27 cellular contexts compared by ENCODE assay signal in the genomic region with DNA sequence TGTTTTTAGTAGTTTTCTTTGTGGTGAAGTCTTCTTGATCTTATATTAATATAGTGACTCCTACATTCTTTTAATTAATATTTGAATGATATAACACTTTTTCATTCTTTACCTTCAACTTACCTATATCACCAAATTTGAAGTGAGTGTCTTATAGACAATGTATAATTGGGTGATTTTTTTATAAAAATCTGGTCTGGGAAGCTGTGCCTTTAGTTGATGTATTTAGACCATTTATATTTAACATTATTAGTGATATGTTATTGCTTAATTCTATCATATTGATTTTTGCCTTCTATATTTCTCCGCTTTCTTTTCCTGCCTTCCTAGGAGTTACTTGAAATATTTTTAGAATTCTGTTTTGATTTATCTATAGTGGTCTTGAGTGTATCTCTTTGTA.
"Had no signal": no experiment of that assay in that cellular context is flagged by ENCODE, and none has a peak within 500 bp of the region (broad histone marks: within the 10 kb centered on the region; RNA-seq: fewer than 3 reads in every experiment).

No MANE protein-coding gene starts in this region.

- H3K4me1 ChIP-seq: colonic mucosa, esophagus squamous epithelium, foreskin keratinocyte, gastroesophageal sphincter had no signal

- H3K79me2 ChIP-seq: hepatocyte had no signal

- H3K27ac ChIP-seq: colonic mucosa, coronary artery, dorsolateral prefrontal cortex, epithelial cell of prostate, esophagus muscularis mucosa, esophagus squamous epithelium, foreskin keratinocyte, gastrocnemius medialis, gastroesophageal sphincter, heart left ventricle, heart right ventricle, hepatocyte had no signal

- H3K4me2 ChIP-seq: hepatocyte had no signal

- H3K36me3 ChIP-seq: colonic mucosa, esophagus squamous epithelium, gastroesophageal sphincter had no signal

- DNase-seq: colonic mucosa; cortex of kidney; dermis blood vessel endothelial cell; dorsolateral prefrontal cortex; effector CD8-positive, alpha-beta T cell; effector memory CD4-positive, alpha-beta T cell; effector memory CD8-positive, alpha-beta T cell; endodermal cell; erythroblast; esophagus squamous epithelium; foreskin fibroblast; foreskin keratinocyte; foreskin melanocyte; gastrocnemius medialis; glutamatergic neuron; head of caudate nucleus; heart left ventricle; heart right ventricle had no signal

- FAIRE-seq: colon, endothelial cell of umbilical vein, frontal cortex had no signal

- H3K27me3 ChIP-seq: colonic mucosa, dorsolateral prefrontal cortex, esophagus muscularis mucosa, esophagus squamous epithelium, foreskin keratinocyte, gastrocnemius medialis, gastroesophageal sphincter, heart left ventricle, heart right ventricle, hepatocyte had no signal

- H3K9me3 ChIP-seq: colonic mucosa, esophagus muscularis mucosa, esophagus squamous epithelium, gastrocnemius medialis, gastroesophageal sphincter, heart left ventricle, heart right ventricle had no signal

- ATAC-seq: effector memory CD8-positive, alpha-beta T cell; esophagus mucosa; foreskin keratinocyte; gastrocnemius medialis; gastroesophageal sphincter; heart left ventricle; heart right ventricle had no signal

- H2AFZ ChIP-seq: hepatocyte had no signal

- H3K4me3 ChIP-seq: colonic mucosa, coronary artery, dorsolateral prefrontal cortex, esophagus muscularis mucosa, esophagus squamous epithelium, gastrocnemius medialis, gastroesophageal sphincter, heart left ventricle, heart right ventricle, hepatocyte had no signal
